In genomic region chr18:72898870-72899840, GRCh38 we compare ENCODE assay signal across 22 cellular contexts. TPM values are rescaled to one million over a fixed set of nuclear protein-coding genes. Genes with fewer than 3 reads are reported as not detected.
DNase-seq lines count a peak whose midpoint lies in the region; ATAC-seq, FAIRE-seq and TF ChIP-seq lines count a peak whose summit lies in the region.
"Had no signal": no experiment of that assay in that cellular context is flagged by ENCODE, and none has a peak within 500 bp of the region (broad histone marks: within the 10 kb centered on the region; RNA-seq: fewer than 3 reads in every experiment).

No MANE protein-coding gene starts in this region.

- in situ Hi-C loops in gastrocnemius medialis (cut with MboI; ENCODE audit: low sequenced_read_pairs in 4 of 4): no loop called here

- no TSS peak for BruUV-seq in A673 (replicated peaks; lab: Mats Ljungman, UMichigan)

- H3K9me3 ChIP-seq in A549: no peaks in the 10 kb centered on the region
- no peaks in the 10 kb centered on the region for H3K9me3 ChIP-seq in RWPE2 (ENCODE audit: severe bottlenecking)
- H3K9me3 ChIP-seq in A673 (ENCODE audit: low read depth, low read length, poor library complexity, severe bottlenecking): no peaks in the 10 kb centered on the region
- H3K9me3 ChIP-seq in gastrocnemius medialis: no peaks in the 10 kb centered on the region
- H3K9me3 ChIP-seq: BLaER1 had no signal

- intact Hi-C loops in A673 (cut with micrococcal nuclease; ENCODE audit: unreplicated experiment): no loop called here
- intact Hi-C loops in gastrocnemius medialis (cut with DNase I; ENCODE audit: low total_unique reads): no loop called here

- no peak overlapping the region for H3K27ac ChIP-seq in A549
- H3K27ac ChIP-seq in RWPE2 (ENCODE audit: poor library complexity, severe bottlenecking): no peak overlapping the region
- no peak overlapping the region for H3K27ac ChIP-seq in foreskin keratinocyte
- H3K27ac ChIP-seq in A673 (ENCODE audit: low read depth, low read length, poor library complexity, severe bottlenecking): no peak overlapping the region
- no peak overlapping the region for H3K27ac ChIP-seq in gastrocnemius medialis
- H3K27ac ChIP-seq: BLaER1 had no signal

- no peak for TF ChIP-seq RAD21 in A549 (conservative IDR thresholded peaks at IDR 0.05 in 1 of 2, IDR thresholded peaks at IDR 0.05 in 1 of 2)

- H3K27me3 ChIP-seq in RWPE2 (ENCODE audit: insufficient read depth, poor library complexity, severe bottlenecking) (no peaks in the 10 kb centered on the region), foreskin keratinocyte (no peaks in the 10 kb centered on the region), A673 (replicated peaks; ENCODE audit: insufficient read depth, low read depth, low read length, poor library complexity) (no peaks in the 10 kb centered on the region), gastrocnemius medialis (no peaks in the 10 kb centered on the region)
- H3K27me3 ChIP-seq: BLaER1 had no signal

- 20% methylated on average over 7 of the region's 7 CpGs for WGBS in A549 (ENCODE audit: missing lambda C conversion rate)

- TF ChIP-seq CTCF in A549 (IDR thresholded peaks at IDR 0.05): no peak
- TF ChIP-seq CTCF in RWPE2 (IDR thresholded peaks at IDR 0.05; ENCODE audit: poor library complexity, severe bottlenecking): no peak
- no peak for TF ChIP-seq CTCF in foreskin keratinocyte (conservative IDR thresholded peaks at IDR 0.05)
- no peak for TF ChIP-seq CTCF in A673 (conservative IDR thresholded peaks at IDR 0.05; ENCODE audit: low read depth, low read length)
- TF ChIP-seq CTCF in gastrocnemius medialis (IDR thresholded peaks at IDR 0.05 in 4 of 5, conservative IDR thresholded peaks at IDR 0.05 in 1 of 5): no peak

- TF ChIP-seq POLR2A in A549 (IDR thresholded peaks at IDR 0.05; ENCODE audit: low read length) (no peak), gastrocnemius medialis (IDR thresholded peaks at IDR 0.05) (no peak)

- ATAC-seq in A549 (no peak), RWPE2 (ENCODE audit: low read depth) (0 out of 3 replicates have a peak, but pooled peaks have one; percentile 36), foreskin keratinocyte (peak; percentile 45), gastrocnemius medialis (no peak)
- ATAC-seq: CD8-positive, alpha-beta T cell had no signal

- no peak overlapping the region for H3K4me2 ChIP-seq in A549
- H3K4me2 ChIP-seq: BLaER1 had no signal

- FAIRE-seq in A549 (lab: Jason Lieb, UNC): no peak
- FAIRE-seq: A204.1 had no signal

- H3K36me3 ChIP-seq in RWPE2 (ENCODE audit: low read depth) (no peaks in the 10 kb centered on the region), A673 (ENCODE audit: insufficient read depth, low read length, poor library complexity, severe bottlenecking) (no peaks in the 10 kb centered on the region), gastrocnemius medialis (no peaks in the 10 kb centered on the region)
- H3K36me3 ChIP-seq: BLaER1 had no signal

- TF ChIP-seq EP300 in A549 (IDR thresholded peaks at IDR 0.05): no peak

- H3K4me3 ChIP-seq in A549 (no peak overlapping the region), RWPE2 (ENCODE audit: severe bottlenecking) (no peak overlapping the region), A673 (ENCODE audit: low read depth, low read length, poor library complexity, severe bottlenecking) (no peak overlapping the region), gastrocnemius medialis (no peak overlapping the region)
- H3K4me3 ChIP-seq: BLaER1 had no signal

- POLR2A ChIA-PET in A549 (lab: Yijun Ruan, JAX) (no interaction called here), A673 (lab: Charles Lee; ENCODE audit: low non-redundant PET) (no interaction called here), HEK293T (lab: Yijun Ruan, JAX) (no interaction called here)

- DNase-seq in A549 (ENCODE audit: low read depth in 1 of 2, low spot score in 1 of 2) (no peak), DMS53 treated with DMSO at 0.1 percent for 48 hours (lab: John Stamatoyannopoulos, UW; ENCODE audit: unreplicated experiment) (peak; percentile 54), RWPE2 (ENCODE audit: low spot score) (no peak), foreskin keratinocyte (peak; percentile 44 to 71), A673 (ENCODE audit: low spot score) (no peak), NCI-H1048 (lab: John Stamatoyannopoulos, UW) (no peak), HEK293T (ENCODE audit: extremely low spot score) (no peak), gastrocnemius medialis (no peak)
- DNase-seq: CD8-positive, alpha-beta T cell; DND-41; HFFc6; Karpas-422; MM.1S; NCI-H1105; NCI-H2081; NCI-H510A; NCI-H82 had no signal

- CTCF ChIA-PET in A549 (lab: Yijun Ruan, JAX): no interaction called here
- CTCF ChIA-PET in A673 (lab: Charles Lee): no interaction called here
- CTCF ChIA-PET in HEK293T (lab: Yijun Ruan, JAX): no interaction called here

- no peaks in the 10 kb centered on the region for H3K4me1 ChIP-seq in A549
- no peaks in the 10 kb centered on the region for H3K4me1 ChIP-seq in RWPE2 (ENCODE audit: insufficient read depth, poor library complexity, severe bottlenecking)
- no peaks in the 10 kb centered on the region for H3K4me1 ChIP-seq in foreskin keratinocyte
- H3K4me1 ChIP-seq in A673 (ENCODE audit: insufficient read depth, low read length, poor library complexity, severe bottlenecking): no peaks in the 10 kb centered on the region
- H3K4me1 ChIP-seq in gastrocnemius medialis: no peaks in the 10 kb centered on the region

TF ChIP-seq in A549, 52 proteins besides CTCF, POLR2A, EP300 and RAD21:
- TF ChIP-seq MAFK (IDR thresholded peaks at IDR 0.05; ENCODE audit: partially characterized antibody) (peak; percentile 77), ZSCAN20 (CRISPR knock-in tag; IDR thresholded peaks at IDR 0.05) (no peak)

TF ChIP-seq in HEK293T, 16 proteins besides CTCF, POLR2A, EP300 and RAD21:
- TF ChIP-seq SP1 (IDR thresholded peaks at IDR 0.05): no peak
- no peak for TF ChIP-seq CTBP1 (IDR thresholded peaks at IDR 0.05; ENCODE audit: borderline replicate concordance)
- TF ChIP-seq TARDBP (IDR thresholded peaks at IDR 0.05): no peak
- no peak for TF ChIP-seq ELF4 (IDR thresholded peaks at IDR 0.05)
- no peak for TF ChIP-seq SUZ12 (IDR thresholded peaks at IDR 0.05)
- TF ChIP-seq FOXK2 (IDR thresholded peaks at IDR 0.05): no peak
- no peak for TF ChIP-seq FOXM1 (IDR thresholded peaks at IDR 0.05; ENCODE audit: borderline replicate concordance)

RNA-seq across cellular contexts. Expression of gene NETO1, which starts 31.4 kb away (rescaled TPM):
- polyA plus RNA-seq in A549 (2011; rRNA removed) (0.04 TPM in 1 of 2 replicates, not detected in the other), A549 (2017; fragmentation: RNase III; extraction: RNeasy Plus Mini Kit Qiagen cat#74134 plus additional on column Dnase treatment) (not detected in 3 replicates), foreskin keratinocyte (8.4 and 9.2 TPM in 2 replicates)
- polyA plus RNA-seq in A549 (2012; cell fraction: cytosol; rRNA removed): 0.01 TPM in 1 of 2 replicates, not detected in the other
- polyA plus RNA-seq in A549 (2012; cell fraction: nucleus; rRNA removed): not detected in 2 replicates
- 0.08 and 0.24 TPM in 2 replicates for polyA minus RNA-seq in A549 (2011; rRNA and poly(A)+ RNA removed)
- total RNA-seq in foreskin keratinocyte (22.3 and 34.2 TPM in 2 replicates), A673 (2021) (12.1 and 17.6 TPM in 2 replicates), gastrocnemius medialis (not detected)
- total RNA-seq: CD8-positive, alpha-beta T cell; G401; H4; HFFc6; SK-MEL-5 had no signal

Comparison
In these comparisons a context has a peak if more than half of its experiments do, and no peak if none do; other contexts are left out.
1. ATAC-seq: peak in RWPE2 (single experiment) and foreskin keratinocyte (single experiment); none in A549 (0 of 2) and gastrocnemius medialis (0 of 2).
2. DNase-seq: peak in DMS53 treated with DMSO at 0.1 percent for 48 hours (single experiment) and foreskin keratinocyte (2 of 2); none in A549 (0 of 2), RWPE2 (single experiment), A673 (single experiment), NCI-H1048 (single experiment), HEK293T (single experiment) and gastrocnemius medialis (0 of 2).
3. RNA of gene NETO1, which starts 31.4 kb away (total RNA-seq): 22.3 to 34.2 TPM in foreskin keratinocyte and 12.1 to 17.6 TPM in A673; not detected in gastrocnemius medialis; every median in the first group is over 10 times any median in the second.